ENCODE assay signal across 1 cellular context in the genomic region with DNA sequence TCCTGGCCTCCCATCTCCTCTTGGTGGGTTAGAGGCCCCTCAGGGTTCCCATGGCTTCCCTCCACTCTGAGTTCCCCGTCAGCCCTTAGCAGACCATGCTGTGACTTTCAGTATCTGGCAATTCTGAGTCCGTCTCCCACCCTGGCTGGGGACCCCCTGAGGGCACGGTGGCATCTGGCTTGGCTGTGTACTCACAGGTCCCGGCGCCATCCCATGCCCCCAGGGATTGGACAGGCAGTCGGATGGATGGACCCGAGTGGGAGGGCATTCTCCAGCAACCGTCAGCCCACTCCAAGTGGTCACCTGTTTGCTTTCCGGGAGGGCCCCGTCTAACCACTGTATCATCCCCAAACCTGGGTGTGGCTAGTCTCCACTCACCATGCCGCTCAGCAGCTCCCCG.
TF ChIP-seq lines count a peak whose summit lies in the region.

No MANE protein-coding gene starts in this region.

TF ChIP-seq in IMR-90, 13 proteins besides CTCF, POLR2A, EP300 and RAD21:
- TF ChIP-seq MAZ (IDR thresholded peaks at IDR 0.05; ENCODE audit: borderline replicate concordance, low read depth, low read length) (no peak), USF2 (IDR thresholded peaks at IDR 0.05; ENCODE audit: low read depth, low read length) (no peak), ELK1 (IDR thresholded peaks at IDR 0.05; ENCODE audit: borderline replicate concordance, low read depth, low read length) (no peak), MAFK (IDR thresholded peaks at IDR 0.05; ENCODE audit: low read depth, low read length) (no peak), NFE2L2 (IDR thresholded peaks at IDR 0.05; ENCODE audit: low read depth, low read length) (no peak)
